In the genomic region with DNA sequence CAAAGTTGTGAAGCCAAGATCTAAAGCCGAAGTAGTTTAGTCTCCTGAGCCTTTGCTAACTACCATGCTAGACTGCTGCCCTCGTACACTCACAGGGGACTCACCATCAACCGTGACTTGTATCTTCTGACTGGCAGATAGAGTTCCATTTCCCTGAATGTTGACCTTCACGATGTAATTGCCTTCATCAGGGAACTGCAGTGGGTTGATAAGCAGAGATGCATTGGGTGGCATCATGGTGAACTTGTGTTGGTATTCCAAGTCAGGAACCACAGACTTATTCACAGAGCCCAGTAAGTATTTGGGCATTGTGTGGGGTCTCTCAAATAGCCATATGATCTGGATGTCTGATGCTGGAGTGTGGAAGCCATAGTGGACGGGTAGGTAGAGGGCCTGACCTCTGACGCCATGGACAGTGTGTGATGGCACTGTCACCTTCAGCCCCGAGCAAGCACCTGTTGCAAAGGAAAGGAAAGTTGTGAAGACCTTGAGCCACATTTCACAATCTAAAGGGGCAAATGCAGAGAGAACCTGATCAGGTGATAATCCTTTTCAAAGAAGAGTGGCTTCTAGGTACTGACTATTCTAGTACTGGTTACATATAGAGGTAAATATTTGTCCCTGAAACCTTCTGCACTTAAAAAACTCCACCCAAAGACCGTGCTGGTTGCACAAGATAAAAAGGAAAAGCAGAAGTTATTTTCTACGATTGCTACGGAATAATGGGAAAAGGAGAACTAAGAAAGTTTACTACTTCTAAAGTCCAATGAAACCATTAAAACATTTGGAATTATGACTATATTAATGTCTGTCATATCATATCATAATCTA, we compare ENCODE assay signal across 1 cellular context.
TF ChIP-seq lines count a peak whose summit lies in the region.

No MANE protein-coding gene starts in this region.

TF ChIP-seq in K562, 482 proteins besides CTCF, POLR2A, EP300 and RAD21 (continued from another document and continues in another):
- TF ChIP-seq ZBTB7A (IDR thresholded peaks at IDR 0.05; ENCODE audit: borderline replicate concordance, control insufficient read depth, low read depth, low read length) (no peak), XRCC3 (IDR thresholded peaks at IDR 0.05) (no peak), ZZZ3 (IDR thresholded peaks at IDR 0.05) (no peak), NFIX (CRISPR knock-in tag; IDR thresholded peaks at IDR 0.05; ENCODE audit: low read depth) (no peak), ZNF830 (CRISPR knock-in tag; IDR thresholded peaks at IDR 0.05) (no peak), ZNF140 (CRISPR knock-in tag; IDR thresholded peaks at IDR 0.05) (no peak), BRD9 (IDR thresholded peaks at IDR 0.05; ENCODE audit: low read depth, partially characterized antibody) (no peak), ASH1L (IDR thresholded peaks at IDR 0.05; ENCODE audit: borderline replicate concordance, low read depth, partially characterized antibody) (no peak), FOXJ2 (tag; IDR thresholded peaks at IDR 0.05) (no peak), SAFB (IDR thresholded peaks at IDR 0.05; ENCODE audit: borderline replicate concordance, low read depth, low read length) (no peak), CHD4 (IDR thresholded peaks at IDR 0.05; ENCODE audit: insufficient read depth, insufficient replicate concordance, low read depth, low read length, poor library complexity, severe bottlenecking) (no peak), BCOR (IDR thresholded peaks at IDR 0.05) (no peak), ARID2 (IDR thresholded peaks at IDR 0.05) (no peak), TARDBP (IDR thresholded peaks at IDR 0.05) (no peak), STAG1 (CRISPR knock-in tag; IDR thresholded peaks at IDR 0.05; ENCODE audit: borderline replicate concordance) (no peak), ATF7 (IDR thresholded peaks at IDR 0.05) (peak; percentile 14; the same call in 1 of the 2 replicates), STAT5B (CRISPR knock-in tag; IDR thresholded peaks at IDR 0.05) (no peak), TSC22D4 (tag; IDR thresholded peaks at IDR 0.05) (no peak), MYBL2 (IDR thresholded peaks at IDR 0.05; ENCODE audit: low read depth) (no peak), MYBL2 (CRISPR knock-in tag; IDR thresholded peaks at IDR 0.05; ENCODE audit: borderline replicate concordance) (no peak), POLR2AphosphoS5 (IDR thresholded peaks at IDR 0.05; ENCODE audit: control insufficient read depth, insufficient read depth, low read depth, low read length) (no peak), RBM39 (optimal IDR thresholded peaks at IDR 0.05; ENCODE audit: low read depth, low read length) (no peak), PTBP1 (IDR thresholded peaks at IDR 0.05; ENCODE audit: low read depth, low read length) (no peak)
- TF ChIP-seq, protein P1, sequence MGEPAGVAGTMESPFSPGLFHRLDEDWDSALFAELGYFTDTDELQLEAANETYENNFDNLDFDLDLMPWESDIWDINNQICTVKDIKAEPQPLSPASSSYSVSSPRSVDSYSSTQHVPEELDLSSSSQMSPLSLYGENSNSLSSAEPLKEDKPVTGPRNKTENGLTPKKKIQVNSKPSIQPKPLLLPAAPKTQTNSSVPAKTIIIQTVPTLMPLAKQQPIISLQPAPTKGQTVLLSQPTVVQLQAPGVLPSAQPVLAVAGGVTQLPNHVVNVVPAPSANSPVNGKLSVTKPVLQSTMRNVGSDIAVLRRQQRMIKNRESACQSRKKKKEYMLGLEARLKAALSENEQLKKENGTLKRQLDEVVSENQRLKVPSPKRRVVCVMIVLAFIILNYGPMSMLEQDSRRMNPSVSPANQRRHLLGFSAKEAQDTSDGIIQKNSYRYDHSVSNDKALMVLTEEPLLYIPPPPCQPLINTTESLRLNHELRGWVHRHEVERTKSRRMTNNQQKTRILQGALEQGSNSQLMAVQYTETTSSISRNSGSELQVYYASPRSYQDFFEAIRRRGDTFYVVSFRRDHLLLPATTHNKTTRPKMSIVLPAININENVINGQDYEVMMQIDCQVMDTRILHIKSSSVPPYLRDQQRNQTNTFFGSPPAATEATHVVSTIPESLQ (CRISPR knock-in tag; IDR thresholded peaks at IDR 0.05), result no peak
- TF ChIP-seq, protein P2, sequence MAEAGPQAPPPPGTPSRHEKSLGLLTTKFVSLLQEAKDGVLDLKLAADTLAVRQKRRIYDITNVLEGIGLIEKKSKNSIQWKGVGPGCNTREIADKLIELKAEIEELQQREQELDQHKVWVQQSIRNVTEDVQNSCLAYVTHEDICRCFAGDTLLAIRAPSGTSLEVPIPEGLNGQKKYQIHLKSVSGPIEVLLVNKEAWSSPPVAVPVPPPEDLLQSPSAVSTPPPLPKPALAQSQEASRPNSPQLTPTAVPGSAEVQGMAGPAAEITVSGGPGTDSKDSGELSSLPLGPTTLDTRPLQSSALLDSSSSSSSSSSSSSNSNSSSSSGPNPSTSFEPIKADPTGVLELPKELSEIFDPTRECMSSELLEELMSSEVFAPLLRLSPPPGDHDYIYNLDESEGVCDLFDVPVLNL (CRISPR knock-in tag; IDR thresholded peaks at IDR 0.05; ENCODE audit: low read depth), result no peak
- TF ChIP-seq, protein P3, sequence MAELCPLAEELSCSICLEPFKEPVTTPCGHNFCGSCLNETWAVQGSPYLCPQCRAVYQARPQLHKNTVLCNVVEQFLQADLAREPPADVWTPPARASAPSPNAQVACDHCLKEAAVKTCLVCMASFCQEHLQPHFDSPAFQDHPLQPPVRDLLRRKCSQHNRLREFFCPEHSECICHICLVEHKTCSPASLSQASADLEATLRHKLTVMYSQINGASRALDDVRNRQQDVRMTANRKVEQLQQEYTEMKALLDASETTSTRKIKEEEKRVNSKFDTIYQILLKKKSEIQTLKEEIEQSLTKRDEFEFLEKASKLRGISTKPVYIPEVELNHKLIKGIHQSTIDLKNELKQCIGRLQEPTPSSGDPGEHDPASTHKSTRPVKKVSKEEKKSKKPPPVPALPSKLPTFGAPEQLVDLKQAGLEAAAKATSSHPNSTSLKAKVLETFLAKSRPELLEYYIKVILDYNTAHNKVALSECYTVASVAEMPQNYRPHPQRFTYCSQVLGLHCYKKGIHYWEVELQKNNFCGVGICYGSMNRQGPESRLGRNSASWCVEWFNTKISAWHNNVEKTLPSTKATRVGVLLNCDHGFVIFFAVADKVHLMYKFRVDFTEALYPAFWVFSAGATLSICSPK (IDR thresholded peaks at IDR 0.05; ENCODE audit: borderline replicate concordance), result no peak
- TF ChIP-seq, protein P4, sequence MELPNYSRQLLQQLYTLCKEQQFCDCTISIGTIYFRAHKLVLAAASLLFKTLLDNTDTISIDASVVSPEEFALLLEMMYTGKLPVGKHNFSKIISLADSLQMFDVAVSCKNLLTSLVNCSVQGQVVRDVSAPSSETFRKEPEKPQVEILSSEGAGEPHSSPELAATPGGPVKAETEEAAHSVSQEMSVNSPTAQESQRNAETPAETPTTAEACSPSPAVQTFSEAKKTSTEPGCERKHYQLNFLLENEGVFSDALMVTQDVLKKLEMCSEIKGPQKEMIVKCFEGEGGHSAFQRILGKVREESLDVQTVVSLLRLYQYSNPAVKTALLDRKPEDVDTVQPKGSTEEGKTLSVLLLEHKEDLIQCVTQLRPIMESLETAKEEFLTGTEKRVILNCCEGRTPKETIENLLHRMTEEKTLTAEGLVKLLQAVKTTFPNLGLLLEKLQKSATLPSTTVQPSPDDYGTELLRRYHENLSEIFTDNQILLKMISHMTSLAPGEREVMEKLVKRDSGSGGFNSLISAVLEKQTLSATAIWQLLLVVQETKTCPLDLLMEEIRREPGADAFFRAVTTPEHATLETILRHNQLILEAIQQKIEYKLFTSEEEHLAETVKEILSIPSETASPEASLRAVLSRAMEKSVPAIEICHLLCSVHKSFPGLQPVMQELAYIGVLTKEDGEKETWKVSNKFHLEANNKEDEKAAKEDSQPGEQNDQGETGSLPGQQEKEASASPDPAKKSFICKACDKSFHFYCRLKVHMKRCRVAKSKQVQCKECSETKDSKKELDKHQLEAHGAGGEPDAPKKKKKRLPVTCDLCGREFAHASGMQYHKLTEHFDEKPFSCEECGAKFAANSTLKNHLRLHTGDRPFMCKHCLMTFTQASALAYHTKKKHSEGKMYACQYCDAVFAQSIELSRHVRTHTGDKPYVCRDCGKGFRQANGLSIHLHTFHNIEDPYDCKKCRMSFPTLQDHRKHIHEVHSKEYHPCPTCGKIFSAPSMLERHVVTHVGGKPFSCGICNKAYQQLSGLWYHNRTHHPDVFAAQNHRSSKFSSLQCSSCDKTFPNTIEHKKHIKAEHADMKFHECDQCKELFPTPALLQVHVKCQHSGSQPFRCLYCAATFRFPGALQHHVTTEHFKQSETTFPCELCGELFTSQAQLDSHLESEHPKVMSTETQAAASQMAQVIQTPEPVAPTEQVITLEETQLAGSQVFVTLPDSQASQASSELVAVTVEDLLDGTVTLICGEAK (IDR thresholded peaks at IDR 0.05), result no peak
- TF ChIP-seq, protein P4 (CRISPR knock-in tag; IDR thresholded peaks at IDR 0.05), result no peak
- TF ChIP-seq, protein P5, sequence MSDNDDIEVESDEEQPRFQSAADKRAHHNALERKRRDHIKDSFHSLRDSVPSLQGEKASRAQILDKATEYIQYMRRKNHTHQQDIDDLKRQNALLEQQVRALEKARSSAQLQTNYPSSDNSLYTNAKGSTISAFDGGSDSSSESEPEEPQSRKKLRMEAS (CRISPR knock-in tag; IDR thresholded peaks at IDR 0.05), result no peak
- TF ChIP-seq, protein P6, sequence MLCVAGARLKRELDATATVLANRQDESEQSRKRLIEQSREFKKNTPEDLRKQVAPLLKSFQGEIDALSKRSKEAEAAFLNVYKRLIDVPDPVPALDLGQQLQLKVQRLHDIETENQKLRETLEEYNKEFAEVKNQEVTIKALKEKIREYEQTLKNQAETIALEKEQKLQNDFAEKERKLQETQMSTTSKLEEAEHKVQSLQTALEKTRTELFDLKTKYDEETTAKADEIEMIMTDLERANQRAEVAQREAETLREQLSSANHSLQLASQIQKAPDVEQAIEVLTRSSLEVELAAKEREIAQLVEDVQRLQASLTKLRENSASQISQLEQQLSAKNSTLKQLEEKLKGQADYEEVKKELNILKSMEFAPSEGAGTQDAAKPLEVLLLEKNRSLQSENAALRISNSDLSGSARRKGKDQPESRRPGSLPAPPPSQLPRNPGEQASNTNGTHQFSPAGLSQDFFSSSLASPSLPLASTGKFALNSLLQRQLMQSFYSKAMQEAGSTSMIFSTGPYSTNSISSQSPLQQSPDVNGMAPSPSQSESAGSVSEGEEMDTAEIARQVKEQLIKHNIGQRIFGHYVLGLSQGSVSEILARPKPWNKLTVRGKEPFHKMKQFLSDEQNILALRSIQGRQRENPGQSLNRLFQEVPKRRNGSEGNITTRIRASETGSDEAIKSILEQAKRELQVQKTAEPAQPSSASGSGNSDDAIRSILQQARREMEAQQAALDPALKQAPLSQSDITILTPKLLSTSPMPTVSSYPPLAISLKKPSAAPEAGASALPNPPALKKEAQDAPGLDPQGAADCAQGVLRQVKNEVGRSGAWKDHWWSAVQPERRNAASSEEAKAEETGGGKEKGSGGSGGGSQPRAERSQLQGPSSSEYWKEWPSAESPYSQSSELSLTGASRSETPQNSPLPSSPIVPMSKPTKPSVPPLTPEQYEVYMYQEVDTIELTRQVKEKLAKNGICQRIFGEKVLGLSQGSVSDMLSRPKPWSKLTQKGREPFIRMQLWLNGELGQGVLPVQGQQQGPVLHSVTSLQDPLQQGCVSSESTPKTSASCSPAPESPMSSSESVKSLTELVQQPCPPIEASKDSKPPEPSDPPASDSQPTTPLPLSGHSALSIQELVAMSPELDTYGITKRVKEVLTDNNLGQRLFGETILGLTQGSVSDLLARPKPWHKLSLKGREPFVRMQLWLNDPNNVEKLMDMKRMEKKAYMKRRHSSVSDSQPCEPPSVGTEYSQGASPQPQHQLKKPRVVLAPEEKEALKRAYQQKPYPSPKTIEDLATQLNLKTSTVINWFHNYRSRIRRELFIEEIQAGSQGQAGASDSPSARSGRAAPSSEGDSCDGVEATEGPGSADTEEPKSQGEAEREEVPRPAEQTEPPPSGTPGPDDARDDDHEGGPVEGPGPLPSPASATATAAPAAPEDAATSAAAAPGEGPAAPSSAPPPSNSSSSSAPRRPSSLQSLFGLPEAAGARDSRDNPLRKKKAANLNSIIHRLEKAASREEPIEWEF (CRISPR knock-in tag; IDR thresholded peaks at IDR 0.05), result no peak
